In genomic region chr21:43975469-43976098, GRCh38 we compare ENCODE assay signal across 8 cellular contexts. TPM values are rescaled to one million over a fixed set of nuclear protein-coding genes. Genes with fewer than 3 reads are reported as not detected.
DNase-seq lines count a peak whose midpoint lies in the region; ATAC-seq and TF ChIP-seq lines count a peak whose summit lies in the region.

No MANE protein-coding gene starts in this region.

- peaks cover 4% of the 10 kb centered on the region for H3K36me3 Mint-ChIP-seq in activated naive CD4-positive, alpha-beta T cell treated with anti-CD3 and anti-CD28 coated beads for 36 hours (ENCODE audit: low read depth)

- H3K4me1 Mint-ChIP-seq in activated naive CD4-positive, alpha-beta T cell treated with anti-CD3 and anti-CD28 coated beads for 36 hours (ENCODE audit: low read depth): peaks cover 7% of the 10 kb centered on the region

- no peak overlapping the region for H2AFZ ChIP-seq in SK-N-SH (ENCODE audit: low read depth)

- DNase-seq in Kasumi-1 (lab: John Stamatoyannopoulos, UW) (peak; percentile 31 to 37), SK-N-SH (peak; percentile 91), Right ventricle myocardium superior (peak; percentile 88), posterior vena cava (ENCODE audit: low spot score) (peak; percentile 93), upper lobe of right lung (peak; percentile 89), cortex of kidney (lab: John Stamatoyannopoulos, UW) (no peak)
- peak; percentile 88 for DNase-seq in activated naive CD4-positive, alpha-beta T cell treated with anti-CD3 and anti-CD28 coated beads for 36 hours

- no peaks in the 10 kb centered on the region for H3K9me3 Mint-ChIP-seq in activated naive CD4-positive, alpha-beta T cell treated with anti-CD3 and anti-CD28 coated beads for 36 hours

- no peak overlapping the region for H3K4me3 Mint-ChIP-seq in activated naive CD4-positive, alpha-beta T cell treated with anti-CD3 and anti-CD28 coated beads for 36 hours

- H3K27me3 ChIP-seq in SK-N-SH (ENCODE audit: insufficient read depth) (no peaks in the 10 kb centered on the region), upper lobe of right lung (no peaks in the 10 kb centered on the region)

- no peak overlapping the region for H3K9ac ChIP-seq in SK-N-SH

- ATAC-seq in Right ventricle myocardium superior (ENCODE audit: poor library complexity) (peak; percentile 88), upper lobe of right lung (peak; percentile 87)

- peak; percentile 98 for TF ChIP-seq CTCF in GM12872 (IDR thresholded peaks at IDR 0.05; ENCODE audit: insufficient read depth, low read depth, low read length)
- peak; percentile 93 for TF ChIP-seq CTCF in SK-N-SH (IDR thresholded peaks at IDR 0.05)
- peak; percentile 89 for TF ChIP-seq CTCF in upper lobe of right lung (IDR thresholded peaks at IDR 0.05)

- H3K36me3 ChIP-seq in SK-N-SH (replicated peaks in 1 of 2; ENCODE audit: control insufficient read depth in 1 of 2, insufficient read depth in 2 of 2, low read length in 1 of 2) (peaks cover 10 to 24% of the 10 kb centered on the region in 2 experiments), upper lobe of right lung (peaks cover 44% of the 10 kb centered on the region)

- H3K27ac ChIP-seq in SK-N-SH (ENCODE audit: low read depth in 2 of 2, low read length in 1 of 2): no peak overlapping the region
- H3K27ac ChIP-seq in upper lobe of right lung: no peak overlapping the region

- H3K27me3 Mint-ChIP-seq in activated naive CD4-positive, alpha-beta T cell treated with anti-CD3 and anti-CD28 coated beads for 36 hours (ENCODE audit: low read depth): no peaks in the 10 kb centered on the region

- H4K20me1 ChIP-seq in SK-N-SH (ENCODE audit: insufficient read depth): no peaks in the 10 kb centered on the region

- TF ChIP-seq RAD21 in SK-N-SH (IDR thresholded peaks at IDR 0.05; ENCODE audit: low read length): peak; percentile 86

- CTCF ChIA-PET in SK-N-SH (lab: Yijun Ruan, JAX): interaction anchor here (0.6 to 2.8 kb wide), 39 partner anchors 10 to 315 kb away, joined by 3 to 20 read pairs (median 4); no protein-coding TSS in a partner anchor
- CTCF ChIA-PET in activated naive CD4-positive, alpha-beta T cell treated with anti-CD3 and anti-CD28 coated beads for 36 hours (lab: Charles Lee): interaction anchor here (0.6 to 1.7 kb wide), 18 partner anchors 12 to 778 kb away, joined by 3 to 7 read pairs (median 3); no protein-coding TSS in a partner anchor

- intact Hi-C loops in activated naive CD4-positive, alpha-beta T cell treated with anti-CD3 and anti-CD28 coated beads for 36 hours (cut with micrococcal nuclease): loop anchor here (1.0 kb wide), 2 partner anchors 36 to 164 kb away; no protein-coding TSS in a partner anchor
- intact Hi-C loops in Right ventricle myocardium superior (cut with DNase I) (loop anchor here (5.0 kb wide), 1 partner anchor 163 kb away; no protein-coding TSS in a partner anchor), posterior vena cava (cut with DNase I) (loop anchor here in 1 of 2 donors (5.0 kb wide), 1 partner anchor 1088 kb away; no protein-coding TSS in a partner anchor), upper lobe of right lung (cut with DNase I) (loop anchor here (5.0 kb wide), 1 partner anchor 163 kb away; no protein-coding TSS in a partner anchor)

- 43% methylated on average over 24 of the region's 24 CpGs for WGBS in SK-N-SH (ENCODE audit: low lambda C conversion rate)

- H3K4me2 ChIP-seq in SK-N-SH: no peak overlapping the region

- H3K4me3 ChIP-seq in SK-N-SH (ENCODE audit: low read depth in 2 of 2, low read length in 1 of 2): no peak overlapping the region; a peak in 1 of 4 replicates
- no peak overlapping the region for H3K4me3 ChIP-seq in upper lobe of right lung

- TF ChIP-seq EP300 in SK-N-SH (IDR thresholded peaks at IDR 0.05; ENCODE audit: borderline replicate concordance in 1 of 2, low read depth in 1 of 2, low read length in 1 of 2): no peak

- H3F3A ChIP-seq in SK-N-SH (replicated peaks; ENCODE audit: insufficient read depth): no peaks in the 10 kb centered on the region

- no peak overlapping the region for H3K27ac Mint-ChIP-seq in activated naive CD4-positive, alpha-beta T cell treated with anti-CD3 and anti-CD28 coated beads for 36 hours

- POLR2A ChIA-PET in SK-N-SH (lab: Yijun Ruan, JAX): no interaction called here

- H3K9me2 ChIP-seq in SK-N-SH: no peaks in the 10 kb centered on the region

- no peaks in the 10 kb centered on the region; a peak in 1 of 4 replicates for H3K4me1 ChIP-seq in SK-N-SH (ENCODE audit: control insufficient read depth in 1 of 2, insufficient read depth in 2 of 2, low read depth in 1 of 2, low read length in 1 of 2)
- peaks cover 14% of the 10 kb centered on the region for H3K4me1 ChIP-seq in upper lobe of right lung

- H3K9me3 ChIP-seq in SK-N-SH (no peaks in the 10 kb centered on the region), upper lobe of right lung (no peaks in the 10 kb centered on the region)

- no peaks in the 10 kb centered on the region for H3K79me2 ChIP-seq in SK-N-SH (ENCODE audit: insufficient read depth)

TF ChIP-seq in SK-N-SH, 30 proteins besides CTCF, POLR2A, EP300 and RAD21:
- TF ChIP-seq USF1 (IDR thresholded peaks at IDR 0.05; ENCODE audit: borderline replicate concordance, low read depth): no peak
- peak; percentile 81 for TF ChIP-seq SMC3 (IDR thresholded peaks at IDR 0.05; ENCODE audit: low read depth, low read length)
- no peak for TF ChIP-seq IRF3 (IDR thresholded peaks at IDR 0.05; ENCODE audit: low read depth, low read length)

RNA-seq across cellular contexts. Expression of gene TRAPPC10, which starts 36.5 kb away (rescaled TPM):
- polyA plus RNA-seq in SK-N-SH (2012; rRNA removed): 17.5 and 18.9 TPM in 2 replicates
- polyA plus RNA-seq in SK-N-SH (2012; cell fraction: cytosol; rRNA removed): 12.4 and 14.8 TPM in 2 replicates
- polyA plus RNA-seq in SK-N-SH (2012; cell fraction: nucleus; rRNA removed): 42.6 and 53.7 TPM in 2 replicates
- 10 to 100 TPM; 37.1 to 38.6 TPM for total RNA-seq in activated naive CD4-positive, alpha-beta T cell treated with anti-CD3 and anti-CD28 coated beads for 36 hours
- 20.3 TPM for total RNA-seq in Right ventricle myocardium superior
- total RNA-seq in posterior vena cava: 10 to 100 TPM; 26.7 to 30.3 TPM
- total RNA-seq in upper lobe of right lung: 42.6 TPM
